7 cellular contexts compared by ENCODE assay signal in genomic region chr17:6875276-6875675, GRCh38. TPM values are rescaled to one million over a fixed set of nuclear protein-coding genes. Genes with fewer than 3 reads are reported as not detected.
"Had no signal": no experiment of that assay in that cellular context is flagged by ENCODE, and none has a peak within 500 bp of the region (broad histone marks: within the 10 kb centered on the region; RNA-seq: fewer than 3 reads in every experiment).

No MANE protein-coding gene starts in this region.

RNA-seq across cellular contexts. Expression of gene TEKT1, which starts 43.7 kb away (rescaled TPM):
- total RNA-seq: K562, M059J, NCI-H460, OCI-LY7, Right ventricle myocardium superior, RPMI7951 had no signal
- polyA plus RNA-seq: SK-N-SH had no signal
